2 cellular contexts compared by ENCODE assay signal in the genomic region with DNA sequence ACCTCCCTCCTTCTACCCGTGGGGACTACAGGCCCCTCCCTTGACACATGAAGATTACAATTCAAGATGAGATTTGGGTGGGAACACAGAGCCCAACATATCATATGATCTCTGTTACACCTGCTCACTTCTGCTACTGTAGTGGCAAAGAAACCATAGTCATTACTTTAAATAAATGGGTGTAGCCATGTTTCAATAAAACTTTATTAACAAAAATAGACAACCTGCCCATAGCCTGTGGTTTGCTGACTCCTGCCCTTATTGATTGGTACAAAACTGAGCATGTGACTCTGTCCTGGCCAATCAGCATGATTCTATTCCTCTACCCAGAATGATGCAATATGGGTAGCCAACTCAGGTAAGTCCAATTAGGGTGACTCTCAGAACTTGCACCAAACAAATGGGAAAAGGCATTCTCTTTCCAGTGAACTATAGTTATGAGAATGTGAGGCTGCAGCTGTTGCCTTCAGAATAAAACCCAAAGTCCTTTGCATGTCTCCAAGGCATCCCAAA.
TF ChIP-seq lines count a peak whose summit lies in the region.

No MANE protein-coding gene starts in this region.

TF ChIP-seq in HepG2, 621 proteins besides CTCF, POLR2A, EP300 and RAD21:
- TF ChIP-seq CEBPB (IDR thresholded peaks at IDR 0.05; ENCODE audit: borderline replicate concordance, low read depth, low read length) (peak; percentile 17; the same call in 1 of the 2 replicates), CBFB (CRISPR knock-in tag; IDR thresholded peaks at IDR 0.05) (no peak), ZNF607 (CRISPR knock-in tag; IDR thresholded peaks at IDR 0.05; ENCODE audit: borderline replicate concordance) (no peak)
- TF ChIP-seq, protein P1, sequence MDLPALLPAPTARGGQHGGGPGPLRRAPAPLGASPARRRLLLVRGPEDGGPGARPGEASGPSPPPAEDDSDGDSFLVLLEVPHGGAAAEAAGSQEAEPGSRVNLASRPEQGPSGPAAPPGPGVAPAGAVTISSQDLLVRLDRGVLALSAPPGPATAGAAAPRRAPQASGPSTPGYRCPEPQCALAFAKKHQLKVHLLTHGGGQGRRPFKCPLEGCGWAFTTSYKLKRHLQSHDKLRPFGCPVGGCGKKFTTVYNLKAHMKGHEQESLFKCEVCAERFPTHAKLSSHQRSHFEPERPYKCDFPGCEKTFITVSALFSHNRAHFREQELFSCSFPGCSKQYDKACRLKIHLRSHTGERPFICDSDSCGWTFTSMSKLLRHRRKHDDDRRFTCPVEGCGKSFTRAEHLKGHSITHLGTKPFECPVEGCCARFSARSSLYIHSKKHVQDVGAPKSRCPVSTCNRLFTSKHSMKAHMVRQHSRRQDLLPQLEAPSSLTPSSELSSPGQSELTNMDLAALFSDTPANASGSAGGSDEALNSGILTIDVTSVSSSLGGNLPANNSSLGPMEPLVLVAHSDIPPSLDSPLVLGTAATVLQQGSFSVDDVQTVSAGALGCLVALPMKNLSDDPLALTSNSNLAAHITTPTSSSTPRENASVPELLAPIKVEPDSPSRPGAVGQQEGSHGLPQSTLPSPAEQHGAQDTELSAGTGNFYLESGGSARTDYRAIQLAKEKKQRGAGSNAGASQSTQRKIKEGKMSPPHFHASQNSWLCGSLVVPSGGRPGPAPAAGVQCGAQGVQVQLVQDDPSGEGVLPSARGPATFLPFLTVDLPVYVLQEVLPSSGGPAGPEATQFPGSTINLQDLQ (CRISPR knock-in tag; IDR thresholded peaks at IDR 0.05): no peak
- TF ChIP-seq, protein P2, sequence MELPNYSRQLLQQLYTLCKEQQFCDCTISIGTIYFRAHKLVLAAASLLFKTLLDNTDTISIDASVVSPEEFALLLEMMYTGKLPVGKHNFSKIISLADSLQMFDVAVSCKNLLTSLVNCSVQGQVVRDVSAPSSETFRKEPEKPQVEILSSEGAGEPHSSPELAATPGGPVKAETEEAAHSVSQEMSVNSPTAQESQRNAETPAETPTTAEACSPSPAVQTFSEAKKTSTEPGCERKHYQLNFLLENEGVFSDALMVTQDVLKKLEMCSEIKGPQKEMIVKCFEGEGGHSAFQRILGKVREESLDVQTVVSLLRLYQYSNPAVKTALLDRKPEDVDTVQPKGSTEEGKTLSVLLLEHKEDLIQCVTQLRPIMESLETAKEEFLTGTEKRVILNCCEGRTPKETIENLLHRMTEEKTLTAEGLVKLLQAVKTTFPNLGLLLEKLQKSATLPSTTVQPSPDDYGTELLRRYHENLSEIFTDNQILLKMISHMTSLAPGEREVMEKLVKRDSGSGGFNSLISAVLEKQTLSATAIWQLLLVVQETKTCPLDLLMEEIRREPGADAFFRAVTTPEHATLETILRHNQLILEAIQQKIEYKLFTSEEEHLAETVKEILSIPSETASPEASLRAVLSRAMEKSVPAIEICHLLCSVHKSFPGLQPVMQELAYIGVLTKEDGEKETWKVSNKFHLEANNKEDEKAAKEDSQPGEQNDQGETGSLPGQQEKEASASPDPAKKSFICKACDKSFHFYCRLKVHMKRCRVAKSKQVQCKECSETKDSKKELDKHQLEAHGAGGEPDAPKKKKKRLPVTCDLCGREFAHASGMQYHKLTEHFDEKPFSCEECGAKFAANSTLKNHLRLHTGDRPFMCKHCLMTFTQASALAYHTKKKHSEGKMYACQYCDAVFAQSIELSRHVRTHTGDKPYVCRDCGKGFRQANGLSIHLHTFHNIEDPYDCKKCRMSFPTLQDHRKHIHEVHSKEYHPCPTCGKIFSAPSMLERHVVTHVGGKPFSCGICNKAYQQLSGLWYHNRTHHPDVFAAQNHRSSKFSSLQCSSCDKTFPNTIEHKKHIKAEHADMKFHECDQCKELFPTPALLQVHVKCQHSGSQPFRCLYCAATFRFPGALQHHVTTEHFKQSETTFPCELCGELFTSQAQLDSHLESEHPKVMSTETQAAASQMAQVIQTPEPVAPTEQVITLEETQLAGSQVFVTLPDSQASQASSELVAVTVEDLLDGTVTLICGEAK (IDR thresholded peaks at IDR 0.05): peak; percentile 62
- TF ChIP-seq, protein P2 (CRISPR knock-in tag; IDR thresholded peaks at IDR 0.05): peak; percentile 97

TF ChIP-seq in K562, 482 proteins besides CTCF, POLR2A, EP300 and RAD21:
- TF ChIP-seq, protein P3, sequence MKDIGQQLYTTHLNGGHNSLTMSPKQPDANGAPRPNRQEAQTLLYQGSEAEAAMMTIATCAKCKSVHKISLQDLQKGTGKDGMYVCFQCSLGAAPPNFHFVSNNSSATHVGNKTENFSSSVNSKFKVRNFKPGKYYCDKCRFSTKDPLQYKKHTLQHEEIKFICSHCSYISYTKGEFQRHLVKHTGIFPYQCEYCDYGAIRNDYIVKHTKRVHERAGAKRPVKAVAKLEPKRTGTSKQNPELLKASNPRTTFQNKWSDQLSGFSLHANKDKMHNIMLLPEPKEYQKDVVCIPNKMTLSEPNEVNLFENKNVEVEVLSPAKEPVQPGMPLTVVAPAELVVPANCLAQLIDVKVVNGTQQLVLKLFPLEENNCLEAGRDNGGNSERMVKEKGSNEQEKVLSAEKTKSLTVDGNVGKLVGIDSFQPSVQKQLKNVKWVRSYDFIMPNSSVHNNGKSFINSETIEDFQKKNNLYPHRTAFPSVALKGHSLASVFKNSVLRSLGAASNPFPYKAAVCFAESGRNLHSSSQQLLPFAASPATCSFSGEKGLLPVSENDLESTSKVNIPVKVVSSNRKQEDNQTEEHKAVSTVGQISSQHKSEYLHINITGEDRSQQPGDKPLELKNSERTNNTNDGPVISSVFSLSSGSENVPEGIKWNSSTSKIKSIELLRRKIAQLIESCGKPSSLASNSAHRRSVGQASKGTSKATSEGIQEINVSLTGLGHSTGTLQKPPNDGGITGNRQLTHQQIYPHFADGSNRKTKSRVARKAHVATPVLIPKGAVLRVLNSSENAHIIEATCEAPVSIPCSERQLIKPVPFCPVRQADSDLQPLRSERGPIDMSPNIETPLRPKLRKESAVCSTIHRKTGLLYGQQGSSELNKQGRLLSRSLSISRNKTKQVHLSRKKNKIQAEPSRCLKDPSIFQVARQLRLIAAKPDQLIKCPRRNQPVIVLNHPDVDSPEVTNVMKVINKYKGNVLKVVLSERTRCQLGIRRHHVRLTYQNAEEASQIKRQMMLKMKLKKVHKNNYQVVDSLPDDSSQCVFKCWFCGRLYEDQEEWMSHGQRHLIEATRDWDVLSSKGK (CRISPR knock-in tag; IDR thresholded peaks at IDR 0.05): no peak
- TF ChIP-seq CEBPG (CRISPR knock-in tag; IDR thresholded peaks at IDR 0.05) (no peak; the same call in 1 of the 2 replicates), CEBPG (tag; conservative IDR thresholded peaks at IDR 0.05 in 1 of 2, IDR thresholded peaks at IDR 0.05 in 1 of 2) (peak; percentile 43 to 58), MEF2A (IDR thresholded peaks at IDR 0.05; ENCODE audit: control insufficient read depth, low read depth, low read length) (no peak), CEBPB (tag; IDR thresholded peaks at IDR 0.05) (peak; percentile 45; the same call in 1 of the 2 replicates), EP400 (IDR thresholded peaks at IDR 0.05) (0 out of 2 replicates have a peak, but pooled peaks have one; percentile 10), NFXL1 (CRISPR knock-in tag; IDR thresholded peaks at IDR 0.05) (no peak)
- TF ChIP-seq, protein P4, sequence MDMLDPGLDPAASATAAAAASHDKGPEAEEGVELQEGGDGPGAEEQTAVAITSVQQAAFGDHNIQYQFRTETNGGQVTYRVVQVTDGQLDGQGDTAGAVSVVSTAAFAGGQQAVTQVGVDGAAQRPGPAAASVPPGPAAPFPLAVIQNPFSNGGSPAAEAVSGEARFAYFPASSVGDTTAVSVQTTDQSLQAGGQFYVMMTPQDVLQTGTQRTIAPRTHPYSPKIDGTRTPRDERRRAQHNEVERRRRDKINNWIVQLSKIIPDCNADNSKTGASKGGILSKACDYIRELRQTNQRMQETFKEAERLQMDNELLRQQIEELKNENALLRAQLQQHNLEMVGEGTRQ (CRISPR knock-in tag; IDR thresholded peaks at IDR 0.05): peak; percentile 54
- TF ChIP-seq, protein P5, sequence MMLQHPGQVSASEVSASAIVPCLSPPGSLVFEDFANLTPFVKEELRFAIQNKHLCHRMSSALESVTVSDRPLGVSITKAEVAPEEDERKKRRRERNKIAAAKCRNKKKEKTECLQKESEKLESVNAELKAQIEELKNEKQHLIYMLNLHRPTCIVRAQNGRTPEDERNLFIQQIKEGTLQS (IDR thresholded peaks at IDR 0.05): peak; percentile 52
- TF ChIP-seq, protein P5 (CRISPR knock-in tag; conservative IDR thresholded peaks at IDR 0.05): no peak
- TF ChIP-seq, protein P2 (IDR thresholded peaks at IDR 0.05): peak; percentile 95
- TF ChIP-seq, protein P2 (CRISPR knock-in tag; IDR thresholded peaks at IDR 0.05): peak; percentile 93
TF ChIP-seq in K562: peak in this region for 6.
